Comparison of ENCODE assay signal across 13 cellular contexts in the genomic region with DNA sequence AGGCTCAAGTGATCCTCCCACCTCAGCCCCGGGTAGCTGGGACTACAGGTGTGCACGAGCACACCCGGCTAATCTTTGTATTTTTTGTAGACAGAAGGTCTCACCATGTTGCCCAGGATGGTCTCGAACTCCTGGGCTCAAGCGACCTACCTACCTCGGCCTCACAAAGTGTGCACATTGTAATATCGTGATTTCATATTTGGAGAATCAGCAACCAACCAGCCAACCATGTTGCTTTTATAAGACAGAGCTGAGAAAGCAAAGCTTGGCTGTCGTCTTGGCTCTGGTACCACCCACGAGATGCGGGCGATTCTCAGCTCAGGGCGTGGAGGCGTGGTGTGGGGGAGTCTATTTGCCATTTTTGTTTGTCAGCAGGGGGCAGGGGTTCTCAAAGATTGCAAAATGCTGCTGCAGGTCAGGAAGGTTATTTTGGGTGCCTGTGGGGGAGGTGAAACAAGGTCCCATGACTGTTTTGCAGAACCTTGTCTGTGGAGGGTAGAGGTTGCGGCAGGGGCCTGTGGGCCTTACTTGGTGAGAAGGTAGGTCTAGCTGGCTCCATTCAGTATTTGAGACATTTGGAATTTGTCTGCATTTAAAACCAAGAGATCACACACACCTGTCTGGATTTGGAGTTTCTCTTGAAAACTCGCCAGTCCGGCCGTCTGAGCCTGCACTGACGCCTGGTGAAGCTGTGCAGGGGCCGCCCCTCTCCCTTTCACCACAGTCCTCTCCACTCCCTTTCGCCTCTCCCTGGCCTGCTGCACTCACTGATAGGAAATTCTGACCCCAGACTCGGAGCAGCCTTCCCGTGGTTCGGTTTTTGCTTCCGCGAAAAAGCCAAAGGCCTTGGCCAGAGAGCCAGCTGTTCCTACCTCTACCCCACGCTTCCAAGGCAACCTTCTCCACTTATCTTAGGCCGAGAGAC. TPM values are rescaled to one million over a fixed set of nuclear protein-coding genes. Genes with fewer than 3 reads are reported as not detected.
DNase-seq lines count a peak whose midpoint lies in the region; FAIRE-seq and TF ChIP-seq lines count a peak whose summit lies in the region.
"Had no signal": no experiment of that assay in that cellular context is flagged by ENCODE, and none has a peak within 500 bp of the region (broad histone marks: within the 10 kb centered on the region; RNA-seq: fewer than 3 reads in every experiment).

No MANE protein-coding gene starts in this region.

- H3K4me1 Mint-ChIP-seq in astrocyte (ENCODE audit: low read depth, unreplicated experiment), result no peaks in the 10 kb centered on the region
- H3K4me1 Mint-ChIP-seq: mesothelial cell of epicardium had no signal

- no peaks in the 10 kb centered on the region for H3K4me1 ChIP-seq in astrocyte (ENCODE audit: insufficient read depth, low read length)

- H3K4me3 ChIP-seq in astrocyte (ENCODE audit: insufficient read depth, low read depth, low read length) (no peak overlapping the region), MG63 (no peak overlapping the region)

- H3K36me3 ChIP-seq in astrocyte (ENCODE audit: insufficient read depth, low read length), result peaks cover 9% of the 10 kb centered on the region
- peaks cover 5% of the 10 kb centered on the region for H3K36me3 ChIP-seq in MG63

- H3K27me3 ChIP-seq in astrocyte (ENCODE audit: insufficient read depth, low read length) (no peaks in the 10 kb centered on the region), MG63 (no peaks in the 10 kb centered on the region)

- peaks cover 22% of the 10 kb centered on the region for H3K36me3 Mint-ChIP-seq in astrocyte (ENCODE audit: low read depth, unreplicated experiment)

- peaks cover 1% of the 10 kb centered on the region for H3K9me3 ChIP-seq in astrocyte (ENCODE audit: insufficient read depth, low read depth, low read length)
- no peaks in the 10 kb centered on the region for H3K9me3 ChIP-seq in MG63

- peaks cover 29% of the 10 kb centered on the region for H4K20me1 ChIP-seq in astrocyte (ENCODE audit: insufficient read depth, low read length)

- peaks cover 4% of the 10 kb centered on the region for H3K79me2 ChIP-seq in astrocyte (ENCODE audit: insufficient read depth, low read length)

- H3K27me3 Mint-ChIP-seq in astrocyte (ENCODE audit: low read depth, unreplicated experiment), result no peaks in the 10 kb centered on the region
- H3K27me3 Mint-ChIP-seq: CD4-positive, alpha-beta memory T cell had no signal

- H3K4me2 ChIP-seq in astrocyte (ENCODE audit: low read length), result no peak overlapping the region

- no peaks in the 10 kb centered on the region for H3K9me3 Mint-ChIP-seq in astrocyte (ENCODE audit: unreplicated experiment)
- H3K9me3 Mint-ChIP-seq: CD4-positive, alpha-beta memory T cell; mesothelial cell of epicardium had no signal

- TF ChIP-seq CTCF in astrocyte (IDR thresholded peaks at IDR 0.05; ENCODE audit: insufficient read depth, low read depth, low read length), result no peak

- H3K27ac Mint-ChIP-seq in astrocyte (ENCODE audit: unreplicated experiment), result peak overlapping the region; percentile 78
- H3K27ac Mint-ChIP-seq: mesothelial cell of epicardium had no signal

- FAIRE-seq in astrocyte (lab: Jason Lieb, UNC) (no peak), HTR-8/SVneo (lab: Jason Lieb, UNC) (no peak)
- FAIRE-seq: TTC549 had no signal

- no peak overlapping the region for H3K4me3 Mint-ChIP-seq in astrocyte (ENCODE audit: unreplicated experiment)
- H3K4me3 Mint-ChIP-seq: CD4-positive, alpha-beta memory T cell; mesothelial cell of epicardium had no signal

- H3K9ac ChIP-seq in astrocyte (ENCODE audit: low read length), result no peak overlapping the region

- DNase-seq in CD1c-positive myeloid dendritic cell (ENCODE audit: extremely low spot score) (peak; percentile 63), HuH-7.5 (ENCODE audit: low spot score) (peak; percentile 77), astrocyte (ENCODE audit: low read depth) (no peak), middle frontal gyrus (ENCODE audit: extremely low spot score, low spot score) (peak; percentile 40), NCI-H748 (lab: John Stamatoyannopoulos, UW; ENCODE audit: unreplicated experiment) (no peak), HTR-8/SVneo (ENCODE audit: insufficient read length, low spot score) (no peak), MG63 (no peak)
- DNase-seq in activated T-cell treated with anti-CD3 and anti-CD28 coated beads, Interleukin-2, amount 50 U/mL, for 48 hours, result no peak
- DNase-seq: CD4-positive, alpha-beta memory T cell; GDM1; retina had no signal

- no peak overlapping the region for H2AFZ ChIP-seq in astrocyte (ENCODE audit: low read depth, low read length)

- H3K27ac ChIP-seq in astrocyte (ENCODE audit: low read depth, low read length), result no peak overlapping the region

RNA-seq across cellular contexts. Expression of gene TNFAIP8L1, which starts 15.4 kb away (rescaled TPM):
- 2.9 and 3.0 TPM in 2 replicates for total RNA-seq in astrocyte
- 1.2 and 1.5 TPM in 2 replicates for total RNA-seq in MG63 (2014; rRNA removed; shearing (Covaris generic); ENCODE audit: low replicate concordance)

RNA-seq across cellular contexts. Expression of gene MYDGF, which starts 15.4 kb away (rescaled TPM):
- 131 and 153 TPM in 2 replicates for total RNA-seq in astrocyte
- total RNA-seq in MG63 (2014; rRNA removed; shearing (Covaris generic); ENCODE audit: low replicate concordance), result 161 and 252 TPM in 2 replicates

Comparison
In these comparisons a context has a peak if more than half of its experiments do, and no peak if none do; other contexts are left out.
1. DNase-seq: peak in CD1c-positive myeloid dendritic cell (single experiment), HuH-7.5 (single experiment) and middle frontal gyrus (single experiment); none in astrocyte (single experiment), NCI-H748 (single experiment), activated T-cell treated with anti-CD3 and anti-CD28 coated beads, Interleukin-2, amount 50 U/mL, for 48 hours (0 of 2), HTR-8/SVneo (single experiment) and MG63 (single experiment).